Comparison of ENCODE assay signal across 10 cellular contexts in genomic region chr9:92506184-92506857, GRCh38.
DNase-seq lines count a peak whose midpoint lies in the region; ATAC-seq lines count a peak whose summit lies in the region.
"Had no signal": no experiment of that assay in that cellular context is flagged by ENCODE, and none has a peak within 500 bp of the region (broad histone marks: within the 10 kb centered on the region; RNA-seq: fewer than 3 reads in every experiment).

No MANE protein-coding gene starts in this region.

- ATAC-seq in HG02884 (IDR thresholded peaks at IDR 0.05; ENCODE audit: unreplicated experiment) (no peak), HG03108 (IDR thresholded peaks at IDR 0.05; ENCODE audit: unreplicated experiment) (no peak)
- ATAC-seq: stimulated activated effector memory CD8-positive, alpha-beta T cell treated with anti-CD3 and anti-CD28 coated beads, Interleukin-12 subunit alpha, Interleukin-12 subunit beta, amount 100 ng/mL, for 72 hours had no signal

- H3K4me3 ChIP-seq in skeletal muscle cell (ENCODE audit: low read depth, low read length), result peak overlapping the region; percentile 21

- DNase-seq in EH (ENCODE audit: low read depth) (peak; percentile 97), amniotic stem cell (lab: John Stamatoyannopoulos, UW) (peak; percentile 90), glomerular visceral epithelial cell (ENCODE audit: extremely low spot score) (peak; percentile 17), skeletal muscle cell (ENCODE audit: low read depth) (peak; percentile 93), ecto neural progenitor cell (ENCODE audit: low spot score) (no peak), COLO668 (lab: John Stamatoyannopoulos, UW; ENCODE audit: unreplicated experiment) (no peak)
- DNase-seq: DMS79 had no signal

Comparison
In these comparisons a context has a peak if more than half of its experiments do, and no peak if none do; other contexts are left out.
1. DNase-seq: peak in EH (single experiment), amniotic stem cell (single experiment), glomerular visceral epithelial cell (single experiment) and skeletal muscle cell (single experiment); none in ecto neural progenitor cell (single experiment) and COLO668 (single experiment).